ENCODE assay signal across 15 cellular contexts in the genomic region with DNA sequence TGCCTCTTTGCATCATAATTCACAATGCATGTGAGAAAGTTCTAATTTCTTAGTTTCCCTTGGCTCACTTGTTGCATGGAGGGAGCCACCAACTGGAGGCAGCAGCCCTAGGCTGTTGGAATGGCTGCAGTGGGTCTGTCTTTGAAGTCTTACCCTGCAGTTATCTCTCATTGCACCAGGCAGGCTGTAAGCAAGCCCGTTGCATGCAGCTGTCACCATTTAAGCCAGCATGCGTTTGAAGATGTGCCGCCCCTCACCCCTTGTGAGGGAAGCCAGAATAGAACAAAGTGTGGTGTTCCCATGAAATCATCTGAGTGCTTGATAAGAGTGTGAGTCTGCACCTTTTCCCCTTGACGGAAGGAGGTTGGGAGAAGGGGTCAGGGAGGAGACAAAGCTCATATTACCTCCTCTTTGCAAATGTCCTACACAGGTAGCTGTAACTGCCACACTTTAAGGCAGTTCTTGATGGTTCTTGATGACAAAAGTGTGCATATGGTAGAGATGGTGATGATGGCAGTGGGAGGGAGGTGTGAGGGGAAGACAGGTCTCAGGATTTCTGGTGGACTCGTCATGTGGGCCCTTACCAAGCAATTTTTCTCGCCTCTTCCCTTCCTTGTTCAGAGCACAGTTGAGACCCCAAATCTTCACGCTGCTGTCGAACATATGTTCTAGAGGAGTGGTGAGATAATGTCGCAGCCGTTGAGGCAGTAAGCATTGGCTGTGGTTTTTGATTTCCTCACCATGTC.
DNase-seq lines count a peak whose midpoint lies in the region; ATAC-seq and TF ChIP-seq lines count a peak whose summit lies in the region.
"Had no signal": no experiment of that assay in that cellular context is flagged by ENCODE, and none has a peak within 500 bp of the region (broad histone marks: within the 10 kb centered on the region; RNA-seq: fewer than 3 reads in every experiment).

No MANE protein-coding gene starts in this region.

- TF ChIP-seq CTCF in endodermal cell (conservative IDR thresholded peaks at IDR 0.05) = no peak

- H3K4me1 Mint-ChIP-seq in activated CD4-positive, alpha-beta T cell treated with anti-CD3 and anti-CD28 coated beads, Interleukin-2, amount 10 ng/mL, durations not matched to agents 7 days and 5 days = peaks cover 70% of the 10 kb centered on the region
- H3K4me1 Mint-ChIP-seq in endodermal cell = peaks cover 11% of the 10 kb centered on the region

- H3K27me3 Mint-ChIP-seq in activated CD4-positive, alpha-beta T cell treated with anti-CD3 and anti-CD28 coated beads, Interleukin-2, amount 10 ng/mL, durations not matched to agents 7 days and 5 days = no peaks in the 10 kb centered on the region
- H3K27me3 Mint-ChIP-seq in endodermal cell (ENCODE audit: insufficient read depth) = no peaks in the 10 kb centered on the region

- H3K4me3 ChIP-seq in endodermal cell (ENCODE audit: low read length) (no peak overlapping the region), skeletal muscle cell (ENCODE audit: low read depth, low read length) (no peak overlapping the region)
- H3K4me3 ChIP-seq: lung, transverse colon had no signal

- peak overlapping the region; percentile 23 for H3K4me3 Mint-ChIP-seq in activated CD4-positive, alpha-beta T cell treated with anti-CD3 and anti-CD28 coated beads, Interleukin-2, amount 10 ng/mL, durations not matched to agents 7 days and 5 days
- no peak overlapping the region for H3K4me3 Mint-ChIP-seq in endodermal cell
- H3K4me3 Mint-ChIP-seq: activated CD4-positive, alpha-beta memory T cell treated with anti-CD3 and anti-CD28 coated beads, Interleukin-2, amount 10 ng/mL, durations not matched to agents 7 days and 5 days had no signal

- DNase-seq in activated CD4-positive, alpha-beta T cell treated with anti-CD3 and anti-CD28 coated beads, Interleukin-2, amount 10 ng/mL, durations not matched to agents 7 days and 5 days = peak; percentile 22
- no peak for DNase-seq in activated CD4-positive, alpha-beta T cell treated with anti-CD3 and anti-CD28 coated beads for 48 hours
- DNase-seq in OCI-M2 (lab: John Stamatoyannopoulos, UW; ENCODE audit: unreplicated experiment) = peak; percentile 38
- DNase-seq in endodermal cell = peak; percentile 71
- DNase-seq in skeletal muscle cell (ENCODE audit: low read depth) = peak; percentile 30
- no peak for DNase-seq in HCEC 1CT
- no peak for DNase-seq in activated T-cell treated with anti-CD3 and anti-CD28 coated beads, Interleukin-2, amount 50 U/mL, for 1 hour
- DNase-seq: cortex of kidney; DMS53; NCI-H2107; stimulated activated CD4-positive, alpha-beta T cell treated with anti-CD3 and anti-CD28 coated beads, Interleukin-12 subunit alpha, Interleukin-12 subunit beta, amount 100 ng/mL, for 4 hours; transverse colon had no signal

- H3K27ac ChIP-seq in endodermal cell (ENCODE audit: low read depth, low read length) = no peak overlapping the region
- H3K27ac ChIP-seq: transverse colon had no signal

- no peak for ATAC-seq in GM18517 (IDR thresholded peaks at IDR 0.05; ENCODE audit: unreplicated experiment)

- H3K27ac Mint-ChIP-seq in activated CD4-positive, alpha-beta T cell treated with anti-CD3 and anti-CD28 coated beads, Interleukin-2, amount 10 ng/mL, durations not matched to agents 7 days and 5 days = peak overlapping the region; percentile 84
- no peak overlapping the region for H3K27ac Mint-ChIP-seq in endodermal cell
- H3K27ac Mint-ChIP-seq: activated CD4-positive, alpha-beta memory T cell treated with anti-CD3 and anti-CD28 coated beads, Interleukin-2, amount 10 ng/mL, durations not matched to agents 7 days and 5 days had no signal

- H3K9me3 ChIP-seq in endodermal cell (ENCODE audit: control insufficient read depth, low read length) = no peaks in the 10 kb centered on the region
- H3K9me3 ChIP-seq: transverse colon had no signal

- peaks cover 3% of the 10 kb centered on the region for H3K36me3 Mint-ChIP-seq in activated CD4-positive, alpha-beta T cell treated with anti-CD3 and anti-CD28 coated beads, Interleukin-2, amount 10 ng/mL, durations not matched to agents 7 days and 5 days (ENCODE audit: low read depth)
- H3K36me3 Mint-ChIP-seq in endodermal cell (ENCODE audit: low read depth) = no peaks in the 10 kb centered on the region

- CTCF ChIA-PET in activated CD4-positive, alpha-beta T cell treated with anti-CD3 and anti-CD28 coated beads, Interleukin-2, amount 10 ng/mL, durations not matched to agents 7 days and 5 days (lab: Charles Lee) = interaction anchor here (0.6 to 1.4 kb wide), 4 partner anchors 11 to 251 kb away, joined by 3 read pairs; no protein-coding TSS in a partner anchor

- H3K4me1 ChIP-seq in endodermal cell (ENCODE audit: control insufficient read depth, insufficient read depth, low read length) = no peaks in the 10 kb centered on the region
- H3K4me1 ChIP-seq: transverse colon had no signal

- no peak overlapping the region for H3K9ac ChIP-seq in endodermal cell (ENCODE audit: extremely low read depth, low read length, poor library complexity, severe bottlenecking)

- no peaks in the 10 kb centered on the region for H3K36me3 ChIP-seq in endodermal cell (ENCODE audit: control insufficient read depth, insufficient read depth, low read length)
- H3K36me3 ChIP-seq: transverse colon had no signal

- H3K27me3 ChIP-seq in endodermal cell (ENCODE audit: control insufficient read depth, insufficient read depth, low read length, poor library complexity, severe bottlenecking) = no peaks in the 10 kb centered on the region
- H3K27me3 ChIP-seq: transverse colon had no signal

- POLR2A ChIA-PET in activated CD4-positive, alpha-beta T cell treated with anti-CD3 and anti-CD28 coated beads, Interleukin-2, amount 10 ng/mL, durations not matched to agents 7 days and 5 days (lab: Charles Lee) = interaction anchor here (1.0 kb wide), 1 partner anchor 47 kb away, joined by 3 read pairs; no protein-coding TSS in a partner anchor

- no peaks in the 10 kb centered on the region for H3K9me3 Mint-ChIP-seq in activated CD4-positive, alpha-beta T cell treated with anti-CD3 and anti-CD28 coated beads, Interleukin-2, amount 10 ng/mL, durations not matched to agents 7 days and 5 days
- no peaks in the 10 kb centered on the region for H3K9me3 Mint-ChIP-seq in endodermal cell
- H3K9me3 Mint-ChIP-seq: activated CD4-positive, alpha-beta memory T cell treated with anti-CD3 and anti-CD28 coated beads, Interleukin-2, amount 10 ng/mL, durations not matched to agents 7 days and 5 days had no signal

- WGBS in endodermal cell (ENCODE audit: insufficient coverage in 1 of 2, insufficient read length in 1 of 2), 2 experiments = 82 to 100% methylated on average over 2 to 10 of the region's 10 CpGs

Comparison
In these comparisons a context has a peak if more than half of its experiments do, and no peak if none do; other contexts are left out.
1. DNase-seq: peak in activated CD4-positive, alpha-beta T cell treated with anti-CD3 and anti-CD28 coated beads, Interleukin-2, amount 10 ng/mL, durations not matched to agents 7 days and 5 days (single experiment), OCI-M2 (single experiment), endodermal cell (single experiment) and skeletal muscle cell (single experiment); none in activated CD4-positive, alpha-beta T cell treated with anti-CD3 and anti-CD28 coated beads for 48 hours (single experiment), HCEC 1CT (single experiment) and activated T-cell treated with anti-CD3 and anti-CD28 coated beads, Interleukin-2, amount 50 U/mL, for 1 hour (single experiment).